Comparison of ENCODE assay signal across 7 cellular contexts in the genomic region with DNA sequence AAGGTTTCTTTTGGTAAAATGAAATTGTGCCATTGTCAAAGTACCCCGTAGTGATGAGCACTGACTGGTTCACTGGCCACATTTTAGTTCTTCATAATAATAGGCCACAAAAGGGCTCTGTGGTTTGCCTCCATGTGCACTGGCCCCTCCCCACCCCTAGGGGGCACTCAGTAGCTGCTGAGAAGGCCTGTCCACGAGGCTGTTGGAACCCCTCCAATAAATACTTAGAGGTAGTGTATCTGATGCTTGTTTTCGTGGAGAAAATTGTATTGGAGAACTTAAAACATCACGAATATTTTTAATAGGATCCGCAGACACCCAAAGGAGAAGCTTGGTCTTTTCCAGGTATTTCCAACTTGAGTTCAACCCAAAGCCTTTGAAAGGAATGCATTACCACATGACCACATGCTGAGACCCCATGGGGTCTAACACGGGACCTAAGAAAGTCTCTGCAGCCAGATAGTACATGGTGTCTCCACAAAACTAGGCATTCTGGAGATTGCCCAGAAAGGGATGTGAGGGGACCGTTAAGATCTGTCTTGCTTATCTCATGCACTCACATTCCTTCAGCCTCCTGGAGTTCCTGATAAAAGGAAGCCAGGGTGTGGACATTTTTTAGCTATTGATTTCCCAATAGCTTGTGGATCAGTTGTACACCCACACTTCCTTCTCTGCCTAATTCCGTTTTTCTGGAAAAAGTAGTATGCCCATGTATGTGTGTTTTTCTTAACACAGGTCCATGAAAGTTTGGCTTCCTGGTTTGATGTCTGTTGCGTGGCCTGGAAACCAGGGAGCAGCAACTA. TPM values are rescaled to one million over a fixed set of nuclear protein-coding genes. Genes with fewer than 3 reads are reported as not detected.
DNase-seq lines count a peak whose midpoint lies in the region; ATAC-seq and TF ChIP-seq lines count a peak whose summit lies in the region.

No MANE protein-coding gene starts in this region.

- TF ChIP-seq POLR2A in erythroblast (IDR thresholded peaks at IDR 0.05; ENCODE audit: low read length), result no peak

- no peak overlapping the region for H3K9ac ChIP-seq in DND-41 (ENCODE audit: low read depth, low read length)
- H3K9ac ChIP-seq in SU-DHL-6 (ENCODE audit: low read length), result no peak overlapping the region

- H3K27me3 ChIP-seq in DND-41 (ENCODE audit: insufficient read depth, low read length, poor library complexity) (no peaks in the 10 kb centered on the region), SU-DHL-6 (ENCODE audit: low read length) (no peaks in the 10 kb centered on the region)

- H3K4me3 ChIP-seq in DND-41 (ENCODE audit: low read depth in 1 of 2, low read length in 2 of 2), result no peak overlapping the region
- H3K4me3 ChIP-seq in Jurkat, Clone E6-1 (ENCODE audit: low read length), result no peak overlapping the region
- H3K4me3 ChIP-seq in SU-DHL-6 (ENCODE audit: insufficient read depth, low read length, poor library complexity, severe bottlenecking), result no peak overlapping the region

- TF ChIP-seq CTCF in DND-41 (IDR thresholded peaks at IDR 0.05; ENCODE audit: borderline replicate concordance, extremely low read depth, low read length, poor library complexity, severe bottlenecking) (peak; percentile 77), SU-DHL-6 (IDR thresholded peaks at IDR 0.05; ENCODE audit: insufficient read depth, low read length, poor library complexity, severe bottlenecking) (peak; percentile 94)

- no peaks in the 10 kb centered on the region for H3K9me2 ChIP-seq in SU-DHL-6 (replicated peaks; ENCODE audit: insufficient read depth, low read length)

- H3K27ac ChIP-seq in DND-41 (ENCODE audit: low read length) (no peak overlapping the region), SU-DHL-6 (ENCODE audit: low read depth, low read length) (no peak overlapping the region)

- H3K4me2 ChIP-seq in DND-41 (ENCODE audit: insufficient read depth, low read length) (no peak overlapping the region), SU-DHL-6 (ENCODE audit: low read depth, low read length, poor library complexity, severe bottlenecking) (no peak overlapping the region)

- H3K36me3 ChIP-seq in DND-41 (ENCODE audit: insufficient read depth, low read length) (peaks cover 3% of the 10 kb centered on the region; the same call in 1 of the 2 replicates), SU-DHL-6 (ENCODE audit: low read length) (no peaks in the 10 kb centered on the region)

- H2AFZ ChIP-seq in DND-41 (ENCODE audit: low read depth, low read length), result no peak overlapping the region
- no peak overlapping the region for H2AFZ ChIP-seq in SU-DHL-6 (ENCODE audit: low read depth, low read length, severe bottlenecking)

- H3K4me1 ChIP-seq in DND-41 (ENCODE audit: insufficient read depth, low read length), result no peaks in the 10 kb centered on the region

- DNase-seq in DND-41, result peak; percentile 55
- DNase-seq in GM19240 (ENCODE audit: insufficient read length, low spot score), result peak; percentile 8
- DNase-seq in Jurkat, Clone E6-1 (ENCODE audit: low read depth, low spot score), result peak; percentile 40
- peak; percentile 90 to 92 for DNase-seq in erythroblast (lab: John Stamatoyannopoulos, UW)
- peak; percentile 15 for DNase-seq in non-pigmented ciliary epithelial cell (ENCODE audit: low read depth)
- DNase-seq in NCI-H187 treated with DMSO at 0.1 percent for 48 hours (lab: John Stamatoyannopoulos, UW), result no peak

- H4K20me1 ChIP-seq in DND-41 (ENCODE audit: insufficient read depth, low read length) (no peaks in the 10 kb centered on the region), SU-DHL-6 (ENCODE audit: low read depth, low read length) (no peaks in the 10 kb centered on the region)

- no peaks in the 10 kb centered on the region for H3K79me2 ChIP-seq in DND-41 (ENCODE audit: insufficient read depth, low read length)
- H3K79me2 ChIP-seq in SU-DHL-6 (ENCODE audit: insufficient read depth, low read length), result no peaks in the 10 kb centered on the region

- peak; percentile 88 for ATAC-seq in DND-41 (ENCODE audit: insufficient read depth, low read depth)

- H3K9me3 ChIP-seq in DND-41 (ENCODE audit: insufficient read depth, low read length, severe bottlenecking) (no peaks in the 10 kb centered on the region), SU-DHL-6 (ENCODE audit: insufficient read depth, low read length) (no peaks in the 10 kb centered on the region)

- no peaks in the 10 kb centered on the region for H3F3A ChIP-seq in SU-DHL-6 (ENCODE audit: insufficient read depth)

RNA-seq across cellular contexts. Expression of a gene that starts 28.5 kb away (rescaled TPM):
- polyA plus RNA-seq in Jurkat, Clone E6-1 (2012; ENCODE audit: insufficient read depth, insufficient read length), result 1.5 TPM
